ENCODE assay signal across 9 cellular contexts in genomic region chr7:64174328-64174727, GRCh38. TPM values are rescaled to one million over a fixed set of nuclear protein-coding genes. Genes with fewer than 3 reads are reported as not detected.
"Had no signal": no experiment of that assay in that cellular context is flagged by ENCODE, and none has a peak within 500 bp of the region (broad histone marks: within the 10 kb centered on the region; RNA-seq: fewer than 3 reads in every experiment).

No MANE protein-coding gene starts in this region.

- DNase-seq: IMR-90, KBM-7, KG1 had no signal

- H3K4me3 ChIP-seq: K562 had no signal

- FAIRE-seq: HepG2, HTR-8/SVneo, K562 had no signal

- ATAC-seq: HepG2, K562 had no signal

- H3K27ac ChIP-seq: HL-60 had no signal

RNA-seq across cellular contexts. Expression of gene ZNF735, which starts 32.7 kb away (rescaled TPM):
- total RNA-seq: HepG2, HT-29, HT1080, IMR-90, K562 had no signal

RNA-seq across cellular contexts. Expression of gene ZNF679, which starts 53.9 kb away (rescaled TPM):
- total RNA-seq: HepG2, HT-29, HT1080, IMR-90, K562 had no signal
